ENCODE assay signal across 1 cellular context in the genomic region with DNA sequence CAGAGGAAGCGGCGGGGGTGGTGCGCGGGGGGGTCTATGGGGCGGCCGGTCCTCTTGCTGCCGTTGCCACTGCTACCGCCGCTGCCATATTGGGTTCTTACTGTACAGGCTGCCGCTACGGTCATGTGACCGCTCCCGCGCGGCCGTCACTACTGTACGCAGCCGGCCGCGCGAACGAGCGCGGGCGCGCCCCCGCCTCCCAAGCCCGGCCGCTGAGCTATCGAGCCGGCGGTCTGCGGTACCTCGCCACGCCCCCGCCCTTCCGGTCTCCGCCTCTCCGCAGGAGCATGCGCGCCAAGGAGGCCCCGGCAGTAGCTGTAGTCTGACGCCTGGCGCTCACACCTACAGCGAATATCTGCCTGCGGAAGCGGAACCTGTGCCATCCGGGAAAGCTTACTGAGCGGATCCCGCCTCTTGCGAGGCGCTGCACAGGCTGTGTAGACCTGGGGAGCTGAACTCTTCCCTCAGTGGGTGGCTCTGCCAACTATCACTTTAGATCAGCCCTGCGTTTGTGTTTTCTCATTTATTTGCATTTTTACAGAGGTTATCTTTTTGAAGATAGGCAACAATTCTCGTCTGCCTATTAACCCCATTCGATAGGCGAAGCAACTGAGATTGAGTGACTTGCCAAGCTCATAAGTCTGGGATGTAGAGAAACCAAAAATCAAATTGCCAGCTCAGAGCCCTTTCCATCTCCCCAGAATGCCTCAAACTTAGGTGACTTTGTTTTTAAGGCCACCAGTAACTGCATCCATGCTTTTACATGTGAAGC.
TF ChIP-seq lines count a peak whose summit lies in the region.

A gene (minus strand): TSS at position 127 of the 772 bp plus-strand sequence. CDS start 265 bp downstream, outside the sequence.

TF ChIP-seq in GM12878, 131 proteins besides CTCF, POLR2A, EP300 and RAD21 (continued from another document):
- TF ChIP-seq, protein P1, sequence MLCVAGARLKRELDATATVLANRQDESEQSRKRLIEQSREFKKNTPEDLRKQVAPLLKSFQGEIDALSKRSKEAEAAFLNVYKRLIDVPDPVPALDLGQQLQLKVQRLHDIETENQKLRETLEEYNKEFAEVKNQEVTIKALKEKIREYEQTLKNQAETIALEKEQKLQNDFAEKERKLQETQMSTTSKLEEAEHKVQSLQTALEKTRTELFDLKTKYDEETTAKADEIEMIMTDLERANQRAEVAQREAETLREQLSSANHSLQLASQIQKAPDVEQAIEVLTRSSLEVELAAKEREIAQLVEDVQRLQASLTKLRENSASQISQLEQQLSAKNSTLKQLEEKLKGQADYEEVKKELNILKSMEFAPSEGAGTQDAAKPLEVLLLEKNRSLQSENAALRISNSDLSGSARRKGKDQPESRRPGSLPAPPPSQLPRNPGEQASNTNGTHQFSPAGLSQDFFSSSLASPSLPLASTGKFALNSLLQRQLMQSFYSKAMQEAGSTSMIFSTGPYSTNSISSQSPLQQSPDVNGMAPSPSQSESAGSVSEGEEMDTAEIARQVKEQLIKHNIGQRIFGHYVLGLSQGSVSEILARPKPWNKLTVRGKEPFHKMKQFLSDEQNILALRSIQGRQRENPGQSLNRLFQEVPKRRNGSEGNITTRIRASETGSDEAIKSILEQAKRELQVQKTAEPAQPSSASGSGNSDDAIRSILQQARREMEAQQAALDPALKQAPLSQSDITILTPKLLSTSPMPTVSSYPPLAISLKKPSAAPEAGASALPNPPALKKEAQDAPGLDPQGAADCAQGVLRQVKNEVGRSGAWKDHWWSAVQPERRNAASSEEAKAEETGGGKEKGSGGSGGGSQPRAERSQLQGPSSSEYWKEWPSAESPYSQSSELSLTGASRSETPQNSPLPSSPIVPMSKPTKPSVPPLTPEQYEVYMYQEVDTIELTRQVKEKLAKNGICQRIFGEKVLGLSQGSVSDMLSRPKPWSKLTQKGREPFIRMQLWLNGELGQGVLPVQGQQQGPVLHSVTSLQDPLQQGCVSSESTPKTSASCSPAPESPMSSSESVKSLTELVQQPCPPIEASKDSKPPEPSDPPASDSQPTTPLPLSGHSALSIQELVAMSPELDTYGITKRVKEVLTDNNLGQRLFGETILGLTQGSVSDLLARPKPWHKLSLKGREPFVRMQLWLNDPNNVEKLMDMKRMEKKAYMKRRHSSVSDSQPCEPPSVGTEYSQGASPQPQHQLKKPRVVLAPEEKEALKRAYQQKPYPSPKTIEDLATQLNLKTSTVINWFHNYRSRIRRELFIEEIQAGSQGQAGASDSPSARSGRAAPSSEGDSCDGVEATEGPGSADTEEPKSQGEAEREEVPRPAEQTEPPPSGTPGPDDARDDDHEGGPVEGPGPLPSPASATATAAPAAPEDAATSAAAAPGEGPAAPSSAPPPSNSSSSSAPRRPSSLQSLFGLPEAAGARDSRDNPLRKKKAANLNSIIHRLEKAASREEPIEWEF (IDR thresholded peaks at IDR 0.05; ENCODE audit: insufficient replicate concordance, low read depth, low read length) = peak; percentile 51
- TF ChIP-seq, protein P2, sequence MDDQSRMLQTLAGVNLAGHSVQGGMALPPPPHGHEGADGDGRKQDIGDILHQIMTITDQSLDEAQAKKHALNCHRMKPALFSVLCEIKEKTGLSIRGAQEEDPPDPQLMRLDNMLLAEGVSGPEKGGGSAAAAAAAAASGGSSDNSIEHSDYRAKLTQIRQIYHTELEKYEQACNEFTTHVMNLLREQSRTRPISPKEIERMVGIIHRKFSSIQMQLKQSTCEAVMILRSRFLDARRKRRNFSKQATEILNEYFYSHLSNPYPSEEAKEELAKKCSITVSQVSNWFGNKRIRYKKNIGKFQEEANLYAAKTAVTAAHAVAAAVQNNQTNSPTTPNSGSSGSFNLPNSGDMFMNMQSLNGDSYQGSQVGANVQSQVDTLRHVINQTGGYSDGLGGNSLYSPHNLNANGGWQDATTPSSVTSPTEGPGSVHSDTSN (IDR thresholded peaks at IDR 0.05; ENCODE audit: insufficient replicate concordance, low read depth, low read length) = no peak
